In genomic region chr6:117740605-117741004, GRCh38 we compare ENCODE assay signal across 1 cellular context.
TF ChIP-seq lines count a peak whose summit lies in the region.

No MANE protein-coding gene starts in this region.

TF ChIP-seq in K562, 482 proteins besides CTCF, POLR2A, EP300 and RAD21 (continued from another document):
- no peak for TF ChIP-seq TFE3 (CRISPR knock-in tag; IDR thresholded peaks at IDR 0.05)
- TF ChIP-seq ESRRB (CRISPR knock-in tag; IDR thresholded peaks at IDR 0.05; ENCODE audit: borderline replicate concordance) = no peak
- no peak for TF ChIP-seq ZNF316 (IDR thresholded peaks at IDR 0.05)
- TF ChIP-seq HMGN3 (IDR thresholded peaks at IDR 0.05; ENCODE audit: borderline replicate concordance, extremely low read depth, insufficient read length, low read depth, low read length) = no peak
- no peak for TF ChIP-seq ZKSCAN1 (IDR thresholded peaks at IDR 0.05; ENCODE audit: low read depth, low read length)
- no peak for TF ChIP-seq GATAD2A (IDR thresholded peaks at IDR 0.05)
- no peak for TF ChIP-seq HDAC8 (tag; IDR thresholded peaks at IDR 0.05)
- TF ChIP-seq ASH1L (IDR thresholded peaks at IDR 0.05; ENCODE audit: borderline replicate concordance, low read depth, partially characterized antibody) = no peak
- no peak for TF ChIP-seq HNRNPH1 (optimal IDR thresholded peaks at IDR 0.05; ENCODE audit: low read depth, low read length)
- TF ChIP-seq CHD2 (IDR thresholded peaks at IDR 0.05; ENCODE audit: low read depth, low read length) = no peak
- no peak for TF ChIP-seq HDAC6 (IDR thresholded peaks at IDR 0.05; ENCODE audit: low read depth, low read length)
- peak; percentile 78 for TF ChIP-seq EGR1 (conservative IDR thresholded peaks at IDR 0.05)
- TF ChIP-seq ZNF561 (CRISPR knock-in tag; conservative IDR thresholded peaks at IDR 0.05) = no peak
- TF ChIP-seq THAP12 (CRISPR knock-in tag; IDR thresholded peaks at IDR 0.05) = no peak
- TF ChIP-seq SMAD2 (IDR thresholded peaks at IDR 0.05; ENCODE audit: low read depth, low read length) = no peak
- no peak for TF ChIP-seq LARP7 (IDR thresholded peaks at IDR 0.05)
- TF ChIP-seq NFIX (CRISPR knock-in tag; IDR thresholded peaks at IDR 0.05; ENCODE audit: low read depth) = no peak
- no peak for TF ChIP-seq YY1 (IDR thresholded peaks at IDR 0.05; ENCODE audit: borderline replicate concordance in 1 of 3, control insufficient read depth in 1 of 3, extremely low read depth in 1 of 3, insufficient read depth in 3 of 3, insufficient read length in 1 of 3, insufficient replicate concordance in 2 of 3, low read depth in 1 of 3, low read length in 2 of 3)
- TF ChIP-seq THRAP3 (IDR thresholded peaks at IDR 0.05; ENCODE audit: borderline replicate concordance) = no peak
- TF ChIP-seq TAL1 (IDR thresholded peaks at IDR 0.05) = peak; percentile 72
- TF ChIP-seq KLF6 (CRISPR knock-in tag; IDR thresholded peaks at IDR 0.05; ENCODE audit: borderline replicate concordance) = no peak
- no peak for TF ChIP-seq ZNF77 (CRISPR knock-in tag; IDR thresholded peaks at IDR 0.05)
- TF ChIP-seq RBM14 (IDR thresholded peaks at IDR 0.05; ENCODE audit: borderline replicate concordance, insufficient read depth, low read depth, low read length) = no peak
- no peak for TF ChIP-seq CHD7 (IDR thresholded peaks at IDR 0.05; ENCODE audit: low read depth, low read length)
- TF ChIP-seq CEBPB (tag; IDR thresholded peaks at IDR 0.05) = no peak
- peak; percentile 86 for TF ChIP-seq ARID1B (IDR thresholded peaks at IDR 0.05)
- peak; percentile 32; the same call in 1 of the 2 replicates for TF ChIP-seq SMARCA4 (IDR thresholded peaks at IDR 0.05)
- TF ChIP-seq ZNF280A (IDR thresholded peaks at IDR 0.05; ENCODE audit: low read depth, partially characterized antibody) = no peak
